ENCODE assay signal across 22 cellular contexts in genomic region chr3:40055361-40055760, GRCh38.
"Had no signal": no experiment of that assay in that cellular context is flagged by ENCODE, and none has a peak within 500 bp of the region (broad histone marks: within the 10 kb centered on the region; RNA-seq: fewer than 3 reads in every experiment).

No MANE protein-coding gene starts in this region.

- H3K4me3 ChIP-seq: colonic mucosa, ovary, prostate gland, thyroid gland had no signal

- H3K36me3 ChIP-seq: colonic mucosa, ovary, prostate gland, thyroid gland had no signal

- FAIRE-seq: endometrium, frontal cortex had no signal

- H3K9me3 Mint-ChIP-seq: activated CD4-positive, alpha-beta T cell treated with anti-CD3 and anti-CD28 coated beads, Interleukin-2, amount 10 ng/mL, durations not matched to agents 7 days and 5 days; activated T-helper 17 cell treated with anti-CD3 and anti-CD28 coated beads, Interleukin-2, amount 50 U/mL, for 72 hours had no signal

- H3K27me3 ChIP-seq: colonic mucosa, ovary, thyroid gland had no signal

- DNase-seq: activated CD4-positive, alpha-beta T cell treated with anti-CD3 and anti-CD28 coated beads, Interleukin-2, amount 10 ng/mL, durations not matched to agents 7 days and 5 days; activated CD8-positive, alpha-beta T cell treated with anti-CD3 and anti-CD28 coated beads, Interleukin-2, amount 10 ng/mL, durations not matched to agents 7 days and 5 days; activated T-cell treated with anti-CD3 and anti-CD28 coated beads, Interleukin-2, amount 50 U/mL, for 1 hour; aorta; central memory CD4-positive, alpha-beta T cell; colonic mucosa; hippocampal formation; left ventricle myocardium superior; mammary epithelial cell; midbrain; natural killer cell; ovary; stimulated activated CD4-positive, alpha-beta T cell treated with anti-CD3 and anti-CD28 coated beads, Interleukin-1b, Interleukin-23, amount 100 ng/mL, for 48 hours; substantia nigra; thyroid gland had no signal

- H3K4me1 ChIP-seq: colonic mucosa, prostate gland, thyroid gland had no signal

- H3K27ac ChIP-seq: colonic mucosa, ovary, prostate gland, thyroid gland, VCaP had no signal

- H3K4me1 Mint-ChIP-seq: activated CD4-positive, alpha-beta T cell treated with anti-CD3 and anti-CD28 coated beads, Interleukin-2, amount 10 ng/mL, durations not matched to agents 7 days and 5 days; activated T-helper 17 cell treated with anti-CD3 and anti-CD28 coated beads, Interleukin-2, amount 50 U/mL, for 72 hours; natural killer cell had no signal

- H3K9me3 ChIP-seq: colonic mucosa, ovary, prostate gland, thyroid gland had no signal

- H3K36me3 Mint-ChIP-seq: activated naive CD4-positive, alpha-beta T cell treated with anti-CD3 and anti-CD28 coated beads, Interleukin-2, amount 50 U/mL, for 72 hours; natural killer cell had no signal

- H3K27ac Mint-ChIP-seq: activated CD4-positive, alpha-beta T cell treated with anti-CD3 and anti-CD28 coated beads, Interleukin-2, amount 10 ng/mL, durations not matched to agents 7 days and 5 days; activated CD8-positive, alpha-beta T cell treated with anti-CD3 and anti-CD28 coated beads, Interleukin-2, amount 10 ng/mL, durations not matched to agents 7 days and 5 days; activated naive CD4-positive, alpha-beta T cell treated with anti-CD3 and anti-CD28 coated beads, Interleukin-2, amount 50 U/mL, for 72 hours; activated T-helper 17 cell treated with anti-CD3 and anti-CD28 coated beads, Interleukin-2, amount 50 U/mL, for 72 hours; natural killer cell; stimulated activated naive CD8-positive, alpha-beta T cell treated with anti-CD3 and anti-CD28 coated beads, Interleukin-15, Interleukin-2, amounts not matched to agents 100 ng/mL and 50 ng/mL, for 24 hours had no signal

- H3K4me3 Mint-ChIP-seq: activated CD4-positive, alpha-beta T cell treated with anti-CD3 and anti-CD28 coated beads, Interleukin-2, amount 10 ng/mL, durations not matched to agents 7 days and 5 days; activated CD8-positive, alpha-beta T cell treated with anti-CD3 and anti-CD28 coated beads, Interleukin-2, amount 10 ng/mL, durations not matched to agents 7 days and 5 days; activated T-helper 17 cell treated with anti-CD3 and anti-CD28 coated beads, Interleukin-2, amount 50 U/mL, for 72 hours; natural killer cell; stimulated activated naive CD8-positive, alpha-beta T cell treated with anti-CD3 and anti-CD28 coated beads, Interleukin-15, Interleukin-2, amounts not matched to agents 100 ng/mL and 50 ng/mL, for 24 hours had no signal
